In genomic region chr6:149660028-149660427, GRCh38 we compare ENCODE assay signal across 2 cellular contexts.
TF ChIP-seq lines count a peak whose summit lies in the region.

No MANE protein-coding gene starts in this region.

TF ChIP-seq in HCT116, 20 proteins besides CTCF, POLR2A, EP300 and RAD21:
- no peak for TF ChIP-seq ATF3 (IDR thresholded peaks at IDR 0.05)
- no peak for TF ChIP-seq FOSL1 (IDR thresholded peaks at IDR 0.05; ENCODE audit: low read depth)
- no peak for TF ChIP-seq YY1 (IDR thresholded peaks at IDR 0.05; ENCODE audit: extremely low read depth, insufficient replicate concordance, low read depth, low read length)
- TF ChIP-seq JUND (IDR thresholded peaks at IDR 0.05): no peak
- TF ChIP-seq REST (IDR thresholded peaks at IDR 0.05; ENCODE audit: low read depth): no peak
- no peak for TF ChIP-seq MAX (IDR thresholded peaks at IDR 0.05)
- TF ChIP-seq SP1 (IDR thresholded peaks at IDR 0.05; ENCODE audit: low read depth): no peak
- TF ChIP-seq EZH2phosphoT487 (IDR thresholded peaks at IDR 0.05; ENCODE audit: borderline replicate concordance): no peak
- no peak for TF ChIP-seq POLR2AphosphoS5 (IDR thresholded peaks at IDR 0.05; ENCODE audit: low read depth, low read length)
- TF ChIP-seq SIN3A (IDR thresholded peaks at IDR 0.05; ENCODE audit: low read depth): no peak
- no peak for TF ChIP-seq ZNF274 (IDR thresholded peaks at IDR 0.05; ENCODE audit: low read depth, low read length)
- TF ChIP-seq TCF7L2 (IDR thresholded peaks at IDR 0.05; ENCODE audit: borderline replicate concordance, extremely low read depth, insufficient read depth, insufficient read length): no peak
- no peak for TF ChIP-seq SRF (IDR thresholded peaks at IDR 0.05; ENCODE audit: low read depth)
- TF ChIP-seq CEBPB (IDR thresholded peaks at IDR 0.05; ENCODE audit: low read depth): no peak
- no peak for TF ChIP-seq ZFX (IDR thresholded peaks at IDR 0.05)
- no peak for TF ChIP-seq ELF1 (IDR thresholded peaks at IDR 0.05; ENCODE audit: borderline replicate concordance, low read depth)
- TF ChIP-seq EZH2 (IDR thresholded peaks at IDR 0.05): no peak
- TF ChIP-seq ZBTB33 (IDR thresholded peaks at IDR 0.05; ENCODE audit: extremely low read depth, insufficient replicate concordance, low read length): no peak
- no peak for TF ChIP-seq EGR1 (IDR thresholded peaks at IDR 0.05; ENCODE audit: low read depth)
- TF ChIP-seq CBX3 (IDR thresholded peaks at IDR 0.05; ENCODE audit: low read depth): no peak

TF ChIP-seq in K562, 482 proteins besides CTCF, POLR2A, EP300 and RAD21:
- TF ChIP-seq POLR2G (IDR thresholded peaks at IDR 0.05; ENCODE audit: low read depth, low read length) (0 out of 2 replicates have a peak, but pooled peaks have one; percentile 6), ZNF384 (IDR thresholded peaks at IDR 0.05; ENCODE audit: low read depth, low read length) (no peak)
